Comparison of ENCODE assay signal across 8 cellular contexts in the genomic region with DNA sequence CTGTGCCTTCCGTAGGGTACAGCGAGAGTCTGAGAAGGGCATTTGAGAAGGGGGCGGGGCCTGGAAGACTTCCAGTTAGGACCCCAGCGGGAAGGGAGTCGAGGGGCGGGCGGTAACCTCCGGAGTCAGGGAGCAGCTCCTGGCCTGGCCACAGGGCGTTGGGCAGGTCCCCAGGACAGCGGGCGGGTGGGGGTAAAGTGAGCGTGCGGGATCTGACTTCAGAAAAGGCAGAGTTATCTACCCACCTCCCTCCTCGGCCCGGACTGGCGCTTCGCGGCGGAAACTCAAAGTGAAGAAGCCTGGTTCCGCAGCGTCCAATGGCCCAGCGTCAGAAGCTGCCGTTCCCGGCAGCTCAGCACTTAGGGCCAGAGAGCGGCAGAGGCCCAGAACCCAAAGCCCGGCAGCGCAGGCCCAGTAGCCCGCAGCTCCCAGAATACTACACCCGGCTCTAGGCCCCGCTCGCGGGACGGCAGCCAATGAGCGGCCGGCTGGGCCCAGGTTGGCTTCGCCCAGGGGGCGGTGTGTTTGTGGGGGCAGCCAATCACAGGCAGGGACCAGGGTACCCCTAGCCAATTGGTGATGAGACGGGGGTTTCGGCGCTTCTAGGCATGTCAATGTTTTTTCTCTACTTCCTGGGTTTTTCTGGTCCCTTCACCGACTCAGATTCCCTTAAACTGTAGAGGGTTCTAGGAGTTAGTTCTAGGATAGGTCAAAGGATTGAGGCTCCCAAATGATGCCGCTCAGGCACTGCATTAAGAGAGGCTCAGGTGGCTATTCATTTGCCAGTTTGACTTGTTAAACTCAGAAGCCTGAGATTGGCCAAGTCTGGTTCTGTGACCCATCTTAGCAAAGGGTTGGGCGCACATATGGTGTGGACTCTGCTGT. TPM values are rescaled to one million over a fixed set of nuclear protein-coding genes. Genes with fewer than 3 reads are reported as not detected.
DNase-seq lines count a peak whose midpoint lies in the region; ATAC-seq and TF ChIP-seq lines count a peak whose summit lies in the region.

A gene with protein sequence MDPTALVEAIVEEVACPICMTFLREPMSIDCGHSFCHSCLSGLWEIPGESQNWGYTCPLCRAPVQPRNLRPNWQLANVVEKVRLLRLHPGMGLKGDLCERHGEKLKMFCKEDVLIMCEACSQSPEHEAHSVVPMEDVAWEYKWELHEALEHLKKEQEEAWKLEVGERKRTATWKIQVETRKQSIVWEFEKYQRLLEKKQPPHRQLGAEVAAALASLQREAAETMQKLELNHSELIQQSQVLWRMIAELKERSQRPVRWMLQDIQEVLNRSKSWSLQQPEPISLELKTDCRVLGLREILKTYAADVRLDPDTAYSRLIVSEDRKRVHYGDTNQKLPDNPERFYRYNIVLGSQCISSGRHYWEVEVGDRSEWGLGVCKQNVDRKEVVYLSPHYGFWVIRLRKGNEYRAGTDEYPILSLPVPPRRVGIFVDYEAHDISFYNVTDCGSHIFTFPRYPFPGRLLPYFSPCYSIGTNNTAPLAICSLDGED (minus strand): TSS at position 450 of the 885 bp plus-strand sequence. CDS start 2,727 bp downstream, outside the sequence.

- H3K9me3 ChIP-seq in SJSA1 (replicated peaks), result no peaks in the 10 kb centered on the region
- no peaks in the 10 kb centered on the region for H3K9me3 ChIP-seq in neuronal stem cell (replicated peaks in 1 of 2; ENCODE audit: control insufficient read depth in 2 of 2, insufficient read depth in 1 of 2, low read depth in 1 of 2, low read length in 2 of 2)

- peak within 1 kb of the TSS; percentile 98 for H3K18ac ChIP-seq in neuronal stem cell (ENCODE audit: low read length)

- peaks cover 20% of the 10 kb centered on the region; the same call in 1 of the 2 replicates for H3K36me3 ChIP-seq in SJSA1
- peaks cover 0 to 24% of the 10 kb centered on the region in 2 donors for H3K36me3 ChIP-seq in neuronal stem cell (replicated peaks in 1 of 2; ENCODE audit: control insufficient read depth in 2 of 2, insufficient read depth in 2 of 2, low read length in 2 of 2)

- peak within 1 kb of the TSS; percentile 98 for H2AFZ ChIP-seq in neuronal stem cell (ENCODE audit: low read length)

- ATAC-seq in foreskin keratinocyte, result peak; percentile 100

- H2AK5ac ChIP-seq in neuronal stem cell (ENCODE audit: low read depth, low read length), result no peak within 1 kb of the TSS

- no CpG with 5 or more reads among the region's 43 CpGs for WGBS in neuronal stem cell (ENCODE audit: extremely low coverage in 2 of 2, insufficient read length in 2 of 2, insufficient replicate concordance in 1 of 2), 2 donors

- H3K23ac ChIP-seq in neuronal stem cell (ENCODE audit: low read depth, low read length, poor library complexity), result peak within 1 kb of the TSS; percentile 48

- DNase-seq in ELF-1 (ENCODE audit: low read depth, low spot score), result peak; percentile 98
- DNase-seq in GOT3 (lab: John Stamatoyannopoulos, UW), result peak; percentile 70
- DNase-seq in LNCaP clone FGC (ENCODE audit: low read depth), result peak; percentile 91
- DNase-seq in SJSA1 (ENCODE audit: low read depth in 1 of 2, low spot score in 2 of 2), result peak; percentile 96 to 99
- DNase-seq in activated naive CD4-positive, alpha-beta T cell treated with Interleukin-2 at 50 U/mL for 16 hours, result peak; percentile 96
- peak; percentile 81 to 88 for DNase-seq in foreskin keratinocyte
- peak; percentile 78 for DNase-seq in neuronal stem cell (ENCODE audit: low spot score)
- peak; percentile 78 to 98 (median 95) for DNase-seq in substantia nigra (lab: John Stamatoyannopoulos, UW)

- no peak within 1 kb of the TSS for H3K4ac ChIP-seq in neuronal stem cell (ENCODE audit: low read length)

- no peaks in the 10 kb centered on the region for H3K79me1 ChIP-seq in neuronal stem cell (ENCODE audit: low read depth, low read length)

- no peak within 1 kb of the TSS for H2BK12ac ChIP-seq in neuronal stem cell (ENCODE audit: low read length)

- H2BK15ac ChIP-seq in neuronal stem cell (ENCODE audit: low read length), result no peak within 1 kb of the TSS

- H3K4me3 ChIP-seq in LNCaP clone FGC (ENCODE audit: low read depth, low read length) (peak within 1 kb of the TSS; percentile 84), SJSA1 (peak within 1 kb of the TSS; percentile 54), neuronal stem cell (ENCODE audit: low read length in 2 of 2) (peak within 1 kb of the TSS; percentile 70 to 88)

- H4K91ac ChIP-seq in neuronal stem cell (ENCODE audit: low read depth, low read length, poor library complexity), result no peak within 1 kb of the TSS

- TF ChIP-seq CTCF in LNCaP clone FGC (IDR thresholded peaks at IDR 0.05; ENCODE audit: control insufficient read depth, extremely low read depth, insufficient read depth), result no peak
- no peak for TF ChIP-seq CTCF in foreskin keratinocyte (conservative IDR thresholded peaks at IDR 0.05)

- H3K27me3 ChIP-seq in SJSA1 (replicated peaks) (no peaks in the 10 kb centered on the region), foreskin keratinocyte (no peaks in the 10 kb centered on the region), neuronal stem cell (ENCODE audit: control insufficient read depth in 3 of 3, insufficient read depth in 3 of 3, low read depth in 1 of 3, low read length in 3 of 3) (no peaks in the 10 kb centered on the region)

- no peak within 1 kb of the TSS for H3K14ac ChIP-seq in neuronal stem cell (ENCODE audit: low read length)

- no peak within 1 kb of the TSS for H2BK5ac ChIP-seq in neuronal stem cell (ENCODE audit: low read length)

- H3K9ac ChIP-seq in neuronal stem cell (ENCODE audit: low read depth, low read length, poor library complexity), result peak within 1 kb of the TSS; percentile 89

- peak within 1 kb of the TSS; percentile 68 for H3K4me2 ChIP-seq in neuronal stem cell (ENCODE audit: insufficient read depth, low read length, poor library complexity, severe bottlenecking)

- H4K8ac ChIP-seq in neuronal stem cell (ENCODE audit: low read depth, low read length), result no peak within 1 kb of the TSS

- H3K4me1 ChIP-seq in SJSA1 (replicated peaks), result peaks cover 10% of the 10 kb centered on the region
- H3K4me1 ChIP-seq in foreskin keratinocyte, result peaks cover 4% of the 10 kb centered on the region
- H3K4me1 ChIP-seq in neuronal stem cell (ENCODE audit: control insufficient read depth in 2 of 2, insufficient read depth in 1 of 2, low read depth in 1 of 2, low read length in 2 of 2), result peaks cover 4 to 5% of the 10 kb centered on the region in 2 donors

- peak within 1 kb of the TSS; percentile 66 for H3K27ac ChIP-seq in SJSA1
- peak within 1 kb of the TSS; percentile 66 for H3K27ac ChIP-seq in foreskin keratinocyte
- peak within 1 kb of the TSS; percentile 93 for H3K27ac ChIP-seq in neuronal stem cell (replicated peaks; ENCODE audit: low read length)
- H3K27ac ChIP-seq in substantia nigra (ENCODE audit: low read depth, low read length, poor library complexity, severe bottlenecking), result peak within 1 kb of the TSS; percentile 83

- H2BK120ac ChIP-seq in neuronal stem cell (ENCODE audit: low read depth, low read length), result no peak within 1 kb of the TSS

RNA-seq across cellular contexts. Expression of the gene that starts here (rescaled TPM):
- 20.7 and 42.9 TPM in 2 replicates for total RNA-seq in SJSA1 (2014; rRNA removed; shearing (Covaris generic))
- 8.7 and 10.1 TPM in 2 replicates for total RNA-seq in foreskin keratinocyte
- 4.5 and 4.8 TPM in 2 replicates for polyA plus RNA-seq in foreskin keratinocyte
- 7.7 TPM for polyA plus RNA-seq in neuronal stem cell (2013, experiment 1 of 2)
- 7.1 TPM for polyA plus RNA-seq in neuronal stem cell (2013, experiment 2 of 2)

Comparison
In these comparisons a context has a peak if more than half of its experiments do, and no peak if none do; other contexts are left out.
1. Peak in every context shown above with its lines: DNase-seq, ATAC-seq, H3K4me3 ChIP-seq and H3K27ac ChIP-seq.